ENCODE assay signal across 20 cellular contexts in genomic region chr5:38752622-38753021, GRCh38.
"Had no signal": no experiment of that assay in that cellular context is flagged by ENCODE, and none has a peak within 500 bp of the region (broad histone marks: within the 10 kb centered on the region; RNA-seq: fewer than 3 reads in every experiment).

No MANE protein-coding gene starts in this region.

- DNase-seq: activated CD4-positive, alpha-beta memory T cell treated with anti-CD3 and anti-CD28 coated beads for 36 hours; activated CD4-positive, alpha-beta T cell treated with anti-CD3 and anti-CD28 coated beads, Interleukin-2, amount 10 ng/mL, durations not matched to agents 7 days and 5 days; activated CD4-positive, CD25-positive, alpha-beta regulatory T cell; activated CD8-positive, alpha-beta memory T cell treated with anti-CD3 and anti-CD28 coated beads for 24 hours; activated effector memory CD4-positive, alpha-beta T cell treated with anti-CD3 and anti-CD28 coated beads, Interleukin-2, amount 50 U/mL, for 16 hours; activated naive CD4-positive, alpha-beta T cell treated with Interleukin-2 at 50 U/mL for 16 hours; activated T-cell treated with anti-CD3 and anti-CD28 coated beads, Interleukin-2, amount 50 U/mL, for 4 hours; MM.1S; NCI-H1105 treated with DMSO at 0.1 percent for 48 hours; NCI-H1436 treated with DMSO at 0.1 percent for 48 hours; NCI-H187; NCI-H2081; NCI-H446; NCI-H524; SHP77; T-cell; T-helper 2 cell; T1000 had no signal

- H3K9me3 ChIP-seq: SJSA1 had no signal

- H3K27me3 ChIP-seq: SJSA1 had no signal

- H3K27ac ChIP-seq: SJSA1, VCaP had no signal

- H3K36me3 ChIP-seq: SJSA1 had no signal

- H3K4me3 ChIP-seq: SJSA1 had no signal
